Comparison of ENCODE assay signal across 12 cellular contexts in genomic region chr18:44731866-44732555, GRCh38. TPM values are rescaled to one million over a fixed set of nuclear protein-coding genes. Genes with fewer than 3 reads are reported as not detected.
DNase-seq lines count a peak whose midpoint lies in the region; ATAC-seq and TF ChIP-seq lines count a peak whose summit lies in the region.
"Had no signal": no experiment of that assay in that cellular context is flagged by ENCODE, and none has a peak within 500 bp of the region (broad histone marks: within the 10 kb centered on the region; RNA-seq: fewer than 3 reads in every experiment).

No MANE protein-coding gene starts in this region.

- H3K27me3 ChIP-seq in CD8-positive, alpha-beta memory T cell (ENCODE audit: insufficient read depth, low read length, poor library complexity, severe bottlenecking) = no peaks in the 10 kb centered on the region

- intact Hi-C loops in activated CD4-positive, alpha-beta T cell treated with anti-CD3 and anti-CD28 coated beads for 36 hours (cut with DNase I, micrococcal nuclease) = loop anchor here in 1 of 2 experiments (2.0 kb wide), 1 partner anchor 27 kb away; no protein-coding TSS in a partner anchor

- peaks cover 0 to 4% of the 10 kb centered on the region in 2 donors for H3K27me3 Mint-ChIP-seq in CD8-positive, alpha-beta memory T cell
- peaks cover 19% of the 10 kb centered on the region for H3K27me3 Mint-ChIP-seq in activated CD4-positive, alpha-beta T cell treated with anti-CD3 and anti-CD28 coated beads for 36 hours
- H3K27me3 Mint-ChIP-seq: CD4-positive, CD25-positive, alpha-beta regulatory T cell had no signal

- H3K9me3 Mint-ChIP-seq in CD8-positive, alpha-beta memory T cell = no peaks in the 10 kb centered on the region
- H3K9me3 Mint-ChIP-seq in activated CD4-positive, alpha-beta T cell treated with anti-CD3 and anti-CD28 coated beads for 36 hours (ENCODE audit: low read depth) = no peaks in the 10 kb centered on the region
- H3K9me3 Mint-ChIP-seq: CD4-positive, CD25-positive, alpha-beta regulatory T cell had no signal

- CTCF ChIA-PET in CD8-positive, alpha-beta memory T cell (lab: Charles Lee) = no interaction called here
- CTCF ChIA-PET in activated CD4-positive, alpha-beta T cell treated with anti-CD3 and anti-CD28 coated beads for 36 hours (lab: Charles Lee) = interaction anchor here (0.6 to 0.8 kb wide), 2 partner anchors 28 to 186 kb away, joined by 3 read pairs; no protein-coding TSS in a partner anchor

- ATAC-seq in GM21367 (IDR thresholded peaks at IDR 0.05; ENCODE audit: unreplicated experiment) (peak; percentile 53), HG03521 (IDR thresholded peaks at IDR 0.05; ENCODE audit: unreplicated experiment) (peak; percentile 80)
- no peak for ATAC-seq in activated CD4-positive, alpha-beta T cell treated with anti-CD3 and anti-CD28 coated beads for 36 hours
- ATAC-seq: activated CD8-positive, alpha-beta memory T cell treated with anti-CD3 and anti-CD28 coated beads, Interleukin-2, amount 10 ng/mL, durations not matched to agents 7 days and 5 days had no signal

- no peak overlapping the region for H3K4me3 ChIP-seq in CD8-positive, alpha-beta memory T cell (ENCODE audit: low read length)
- no peak overlapping the region for H3K4me3 ChIP-seq in epithelial cell of esophagus (ENCODE audit: low read length)

- H3K9me3 ChIP-seq in CD8-positive, alpha-beta memory T cell (ENCODE audit: low read length) = no peaks in the 10 kb centered on the region

- DNase-seq in CD8-positive, alpha-beta memory T cell = no peak
- DNase-seq in epithelial cell of esophagus (ENCODE audit: low read depth) (peak; percentile 94), AG08395 (ENCODE audit: low spot score) (no peak), NCI-H1436 (lab: John Stamatoyannopoulos, UW) (no peak), HK-2 (ENCODE audit: unreplicated experiment) (no peak)
- DNase-seq in activated CD4-positive, alpha-beta T cell treated with anti-CD3 and anti-CD28 coated beads for 36 hours = no peak
- DNase-seq: activated CD8-positive, alpha-beta memory T cell treated with anti-CD3 and anti-CD28 coated beads, Interleukin-2, amount 10 ng/mL, durations not matched to agents 7 days and 5 days; CD4-positive, CD25-positive, alpha-beta regulatory T cell; H7; NCI-H2227 treated with DMSO at 0.1 percent for 48 hours had no signal

- POLR2A ChIA-PET in CD8-positive, alpha-beta memory T cell (lab: Charles Lee) = no interaction called here
- POLR2A ChIA-PET in activated CD4-positive, alpha-beta T cell treated with anti-CD3 and anti-CD28 coated beads for 36 hours (lab: Charles Lee) = interaction anchor here (0.7 kb wide), 1 partner anchor 202 kb away, joined by 3 read pairs; no protein-coding TSS in a partner anchor

- no peak overlapping the region for H3K4me3 Mint-ChIP-seq in CD8-positive, alpha-beta memory T cell
- H3K4me3 Mint-ChIP-seq in activated CD4-positive, alpha-beta T cell treated with anti-CD3 and anti-CD28 coated beads for 36 hours = no peak overlapping the region
- H3K4me3 Mint-ChIP-seq: activated CD8-positive, alpha-beta memory T cell treated with anti-CD3 and anti-CD28 coated beads, Interleukin-2, amount 10 ng/mL, durations not matched to agents 7 days and 5 days; CD4-positive, CD25-positive, alpha-beta regulatory T cell had no signal

- no peaks in the 10 kb centered on the region for H3K36me3 ChIP-seq in CD8-positive, alpha-beta memory T cell (ENCODE audit: insufficient read depth, low read length)

- H3K4me1 ChIP-seq in CD8-positive, alpha-beta memory T cell (ENCODE audit: insufficient read depth, low read length) = peaks cover 47% of the 10 kb centered on the region

- TF ChIP-seq CTCF in epithelial cell of esophagus (IDR thresholded peaks at IDR 0.05; ENCODE audit: insufficient read depth, low read depth, low read length, missing control alignments) = no peak

- H3K36me3 Mint-ChIP-seq in CD8-positive, alpha-beta memory T cell = no peaks in the 10 kb centered on the region
- H3K36me3 Mint-ChIP-seq in activated CD4-positive, alpha-beta T cell treated with anti-CD3 and anti-CD28 coated beads for 36 hours (ENCODE audit: low read depth) = peaks cover 6% of the 10 kb centered on the region
- H3K36me3 Mint-ChIP-seq: CD4-positive, CD25-positive, alpha-beta regulatory T cell had no signal

- H3K4me1 Mint-ChIP-seq in CD8-positive, alpha-beta memory T cell = peaks cover 55 to 71% (median 67%) of the 10 kb centered on the region in 3 donors
- H3K4me1 Mint-ChIP-seq in activated CD4-positive, alpha-beta T cell treated with anti-CD3 and anti-CD28 coated beads for 36 hours = peaks cover 57% of the 10 kb centered on the region

- H3K27ac Mint-ChIP-seq in CD8-positive, alpha-beta memory T cell = peak overlapping the region in 5 of 8 donors; percentile 10 to 32 (median 25)
- no peak overlapping the region for H3K27ac Mint-ChIP-seq in activated CD4-positive, alpha-beta T cell treated with anti-CD3 and anti-CD28 coated beads for 36 hours
- H3K27ac Mint-ChIP-seq: activated CD8-positive, alpha-beta memory T cell treated with anti-CD3 and anti-CD28 coated beads, Interleukin-2, amount 10 ng/mL, durations not matched to agents 7 days and 5 days had no signal

- no peak overlapping the region for H3K27ac ChIP-seq in CD8-positive, alpha-beta memory T cell (ENCODE audit: low read depth, low read length)

RNA-seq across cellular contexts. Expression of gene SETBP1, which starts 51.3 kb away (rescaled TPM):
- 10 to 100 TPM; 13.9 to 14.1 TPM for total RNA-seq in CD8-positive, alpha-beta memory T cell
- 0.22 TPM for polyA plus RNA-seq in CD8-positive, alpha-beta memory T cell
- total RNA-seq in activated CD4-positive, alpha-beta T cell treated with anti-CD3 and anti-CD28 coated beads for 36 hours = 1 to 10 TPM; 6.3 to 6.6 TPM
